8 cellular contexts compared by ENCODE assay signal in the genomic region with DNA sequence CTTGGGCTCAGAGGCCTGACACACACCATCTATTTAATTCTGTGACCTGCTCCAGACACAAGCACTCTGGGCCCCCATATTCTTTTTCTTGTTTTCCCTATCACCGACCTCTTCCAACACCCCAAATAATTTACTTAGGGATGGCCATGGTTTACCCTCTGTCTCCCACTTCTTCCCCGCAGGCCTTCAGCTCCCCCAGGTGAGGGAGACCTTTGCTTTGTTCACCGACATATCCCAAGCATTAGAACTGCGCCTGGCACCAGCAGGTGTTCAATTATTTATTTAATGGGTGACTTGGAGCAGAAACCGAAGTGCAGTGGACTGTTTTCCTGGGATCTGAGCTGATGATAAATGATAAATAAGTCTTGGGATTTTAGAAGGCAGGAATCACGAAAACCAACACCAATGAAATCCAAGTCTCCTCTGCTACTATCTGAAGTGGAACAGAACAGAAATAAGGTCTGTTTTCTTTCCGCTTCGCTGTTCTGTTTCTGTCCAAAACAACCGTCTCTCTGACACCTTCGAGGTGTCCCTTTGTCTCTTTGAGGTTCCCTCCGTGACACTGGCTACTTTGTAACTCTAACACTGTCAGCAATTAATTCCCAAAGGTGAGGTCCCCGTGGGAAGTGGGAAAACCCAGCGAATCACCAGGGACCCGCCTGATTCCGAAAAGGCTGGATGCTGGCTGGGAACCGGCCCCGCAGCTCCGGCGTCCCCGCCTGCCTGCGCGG. TPM values are rescaled to one million over a fixed set of nuclear protein-coding genes. Genes with fewer than 3 reads are reported as not detected.
A peak's percentile ranks its signal among the peaks of the same experiment; 100 is the strongest.
DNase-seq lines count a peak whose midpoint lies in the region; ATAC-seq, FAIRE-seq and TF ChIP-seq lines count a peak whose summit lies in the region.

No MANE protein-coding gene starts in this region.

- H3K27ac Mint-ChIP-seq in HFFc6 (peak overlapping the region; percentile 94), WTC11 (no peak overlapping the region)
- no peak overlapping the region for H3K27ac Mint-ChIP-seq in stimulated activated naive B cell treated with anti-CD40 and anti-IgM and Interleukin-4, amounts not matched to agents 10 μg/mL and 1 μg/mL and 100 μg/mL, for 72 hours

- H3K4me3 Mint-ChIP-seq in HFFc6 (peak overlapping the region; percentile 96), WTC11 (peak overlapping the region; percentile 92)
- peak overlapping the region; percentile 90 to 91 for H3K4me3 Mint-ChIP-seq in stimulated activated naive B cell treated with anti-CD40 and anti-IgM and Interleukin-4, amounts not matched to agents 10 μg/mL and 1 μg/mL and 100 μg/mL, for 72 hours

- ATAC-seq in WTC11, result no peak
- no peak for ATAC-seq in stimulated activated naive B cell treated with anti-CD40 and anti-IgM and Interleukin-4, amounts not matched to agents 10 μg/mL and 1 μg/mL and 100 μg/mL, for 72 hours (replicated peaks)
- no peak for ATAC-seq in HG03378 (IDR thresholded peaks at IDR 0.05; ENCODE audit: unreplicated experiment)

- CTCF ChIA-PET in WTC11 (lab: Charles Lee), result interaction anchor here (1.2 to 1.6 kb wide), 3 partner anchors 17 to 174 kb away, joined by 3 read pairs; no protein-coding TSS in a partner anchor

- DNase-seq in HFFc6 (no peak), WTC11 (ENCODE audit: low spot score) (no peak), KBM-7 (no peak), NCI-H446 treated with DMSO at 0.1 percent for 48 hours (lab: John Stamatoyannopoulos, UW) (no peak)
- DNase-seq in stimulated activated naive B cell treated with anti-CD40 and anti-IgM and Interleukin-4, amounts not matched to agents 10 μg/mL and 1 μg/mL and 100 μg/mL, for 72 hours, result no peak
- DNase-seq in stimulated activated CD4-positive, alpha-beta T cell treated with anti-CD3 and anti-CD28 coated beads, Interleukin-4, amount 100 ng/mL, for 4 hours, result no peak

- FAIRE-seq in islet of Langerhans (lab: Jason Lieb, UNC), result peak; percentile 94

- in situ Hi-C loops in KBM-7 (cut with MboI; ENCODE audit: low pct_unique_long_range_greater_than_20kb, low sequenced_read_pairs), result no loop called here

- H3K9me3 Mint-ChIP-seq in HFFc6 (no peaks in the 10 kb centered on the region), WTC11 (no peaks in the 10 kb centered on the region)
- no peaks in the 10 kb centered on the region for H3K9me3 Mint-ChIP-seq in stimulated activated naive B cell treated with anti-CD40 and anti-IgM and Interleukin-4, amounts not matched to agents 10 μg/mL and 1 μg/mL and 100 μg/mL, for 72 hours

- TF ChIP-seq CTCF in HFFc6 (IDR thresholded peaks at IDR 0.05), result 0 out of 2 replicates have a peak, but pooled peaks have one; percentile 10
- no peak for TF ChIP-seq CTCF in WTC11 (IDR thresholded peaks at IDR 0.05)

- POLR2A ChIA-PET in WTC11 (lab: Charles Lee), result no interaction called here

- peaks cover 2% of the 10 kb centered on the region; the same call in 1 of the 2 replicates for H3K27me3 Mint-ChIP-seq in HFFc6 (ENCODE audit: insufficient read depth)
- peaks cover 59% of the 10 kb centered on the region for H3K27me3 Mint-ChIP-seq in WTC11 (ENCODE audit: low read depth)
- peaks cover 43 to 58% of the 10 kb centered on the region in 2 donors for H3K27me3 Mint-ChIP-seq in stimulated activated naive B cell treated with anti-CD40 and anti-IgM and Interleukin-4, amounts not matched to agents 10 μg/mL and 1 μg/mL and 100 μg/mL, for 72 hours

- H3K36me3 Mint-ChIP-seq in HFFc6 (ENCODE audit: low read depth) (peaks cover 2% of the 10 kb centered on the region), WTC11 (no peaks in the 10 kb centered on the region)
- peaks cover 0 to 4% of the 10 kb centered on the region in 2 donors for H3K36me3 Mint-ChIP-seq in stimulated activated naive B cell treated with anti-CD40 and anti-IgM and Interleukin-4, amounts not matched to agents 10 μg/mL and 1 μg/mL and 100 μg/mL, for 72 hours

- peaks cover 42% of the 10 kb centered on the region for H3K4me1 Mint-ChIP-seq in HFFc6 (ENCODE audit: low read depth)
- peaks cover 14% of the 10 kb centered on the region for H3K4me1 Mint-ChIP-seq in WTC11
- H3K4me1 Mint-ChIP-seq in stimulated activated naive B cell treated with anti-CD40 and anti-IgM and Interleukin-4, amounts not matched to agents 10 μg/mL and 1 μg/mL and 100 μg/mL, for 72 hours, result peaks cover 22 to 41% of the 10 kb centered on the region in 2 donors

TF ChIP-seq in WTC11, 78 proteins besides CTCF, POLR2A, EP300 and RAD21:
- TF ChIP-seq, protein P1, sequence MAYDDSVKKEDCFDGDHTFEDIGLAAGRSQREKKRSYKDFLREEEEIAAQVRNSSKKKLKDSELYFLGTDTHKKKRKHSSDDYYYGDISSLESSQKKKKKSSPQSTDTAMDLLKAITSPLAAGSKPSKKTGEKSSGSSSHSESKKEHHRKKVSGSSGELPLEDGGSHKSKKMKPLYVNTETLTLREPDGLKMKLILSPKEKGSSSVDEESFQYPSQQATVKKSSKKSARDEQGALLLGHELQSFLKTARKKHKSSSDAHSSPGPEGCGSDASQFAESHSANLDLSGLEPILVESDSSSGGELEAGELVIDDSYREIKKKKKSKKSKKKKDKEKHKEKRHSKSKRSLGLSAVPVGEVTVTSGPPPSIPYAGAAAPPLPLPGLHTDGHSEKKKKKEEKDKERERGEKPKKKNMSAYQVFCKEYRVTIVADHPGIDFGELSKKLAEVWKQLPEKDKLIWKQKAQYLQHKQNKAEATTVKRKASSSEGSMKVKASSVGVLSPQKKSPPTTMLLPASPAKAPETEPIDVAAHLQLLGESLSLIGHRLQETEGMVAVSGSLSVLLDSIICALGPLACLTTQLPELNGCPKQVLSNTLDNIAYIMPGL (CRISPR knock-in tag; IDR thresholded peaks at IDR 0.05), result peak; percentile 32; the same call in 1 of the 2 replicates
- TF ChIP-seq, protein P2, sequence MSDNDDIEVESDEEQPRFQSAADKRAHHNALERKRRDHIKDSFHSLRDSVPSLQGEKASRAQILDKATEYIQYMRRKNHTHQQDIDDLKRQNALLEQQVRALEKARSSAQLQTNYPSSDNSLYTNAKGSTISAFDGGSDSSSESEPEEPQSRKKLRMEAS (CRISPR knock-in tag; IDR thresholded peaks at IDR 0.05), result no peak
TF ChIP-seq in WTC11: peak in this region for 1.

RNA-seq across cellular contexts. Expression of a gene that starts 1.1 kb away (rescaled TPM):
- total RNA-seq in HFFc6 (2021; fragmentation: NEBNext Ultra II Directional; extraction: Animal tissue kit (Norgen Biotek cat#: 25700)), result 10 to 100 TPM; 41.0 to 44.0 (median 43.5) TPM
- 2.1 to 4.3 TPM (median 2.8 TPM) in 3 replicates for total RNA-seq in WTC11 (2021)
